Comparison of ENCODE assay signal across 38 cellular contexts in genomic region chr12:113443030-113443539, GRCh38. TPM values are rescaled to one million over a fixed set of nuclear protein-coding genes. Genes with fewer than 3 reads are reported as not detected.
"Had no signal": no experiment of that assay in that cellular context is flagged by ENCODE, and none has a peak within 500 bp of the region (broad histone marks: within the 10 kb centered on the region; RNA-seq: fewer than 3 reads in every experiment).

No MANE protein-coding gene starts in this region.

- H3K27ac Mint-ChIP-seq: activated B cell treated with CpG ODN at 0.5 μM for 24 hours; activated CD4-positive, alpha-beta memory T cell treated with anti-CD3 and anti-CD28 coated beads, Interleukin-2, amount 10 ng/mL, durations not matched to agents 7 days and 5 days; activated CD8-positive, alpha-beta memory T cell treated with anti-CD3 and anti-CD28 coated beads, Interleukin-2, amount 10 ng/mL, durations not matched to agents 7 days and 5 days; activated naive CD8-positive, alpha-beta T cell treated with anti-CD3 and anti-CD28 coated beads for 36 hours had no signal

- H3K4me3 ChIP-seq: colonic mucosa, PC-9, SK-N-MC had no signal

- ATAC-seq: activated CD8-positive, alpha-beta memory T cell treated with anti-CD3 and anti-CD28 coated beads, Interleukin-2, amount 10 ng/mL, durations not matched to agents 7 days and 5 days; Right ventricle myocardium inferior had no signal

- DNase-seq: activated B cell treated with CpG ODN at 0.5 μM for 24 hours; activated CD4-positive, alpha-beta memory T cell treated with anti-CD3 and anti-CD28 coated beads, Interleukin-2, amount 10 ng/mL, durations not matched to agents 7 days and 5 days; activated CD4-positive, alpha-beta T cell treated with anti-CD3 and anti-CD28 coated beads for 4 hours; activated CD4-positive, CD25-positive, alpha-beta regulatory T cell treated with anti-CD3 and anti-CD28 coated beads, Interleukin-2, amount 50 U/mL, for 72 hours; activated CD8-positive, alpha-beta memory T cell treated with anti-CD3 and anti-CD28 coated beads for 24 hours; activated CD8-positive, alpha-beta memory T cell treated with anti-CD3 and anti-CD28 coated beads, Interleukin-2, amount 10 ng/mL, durations not matched to agents 7 days and 5 days; activated CD8-positive, alpha-beta memory T cell treated with anti-CD3 and anti-CD28 coated beads, Interleukin-2, amount 50 U/mL, for 48 hours; activated effector memory CD4-positive, alpha-beta T cell treated with Interleukin-2 at 50 U/mL for 16 hours; activated naive CD4-positive, alpha-beta T cell; activated naive CD4-positive, alpha-beta T cell treated with anti-CD3 and anti-CD28 coated beads, Interleukin-2, amount 50 U/mL, for 16 hours; activated naive CD8-positive, alpha-beta T cell treated with anti-CD3 and anti-CD28 coated beads for 36 hours; activated T-cell treated with anti-CD3 and anti-CD28 coated beads, Interleukin-2, amount 50 U/mL, for 48 hours; amniotic stem cell; aorta; brain microvascular endothelial cell; central memory CD4-positive, alpha-beta T cell; colonic mucosa; MM.1S; MV-4-11; NCI-H1092; NCI-H1436 treated with DMSO at 0.1 percent for 48 hours; NCI-H1694 treated with DMSO at 0.1 percent for 48 hours; NCI-H2029; NCI-H510A; NCI-H526; NCI-H748 treated with DMSO at 0.1 percent for 48 hours; PC-9; SIG-M5; T1000 had no signal

- H3K27ac ChIP-seq: brain microvascular endothelial cell, colonic mucosa, PC-9, RWPE1, SK-N-MC had no signal

- FAIRE-seq: RCC 7860 had no signal

- H3K4me2 ChIP-seq: PC-9 had no signal

- H3K9me3 ChIP-seq: colonic mucosa had no signal

- H3K27me3 ChIP-seq: colonic mucosa had no signal

- H3K4me3 Mint-ChIP-seq: activated B cell treated with CpG ODN at 0.5 μM for 24 hours; activated CD4-positive, alpha-beta memory T cell treated with anti-CD3 and anti-CD28 coated beads, Interleukin-2, amount 10 ng/mL, durations not matched to agents 7 days and 5 days; activated CD8-positive, alpha-beta memory T cell treated with anti-CD3 and anti-CD28 coated beads, Interleukin-2, amount 10 ng/mL, durations not matched to agents 7 days and 5 days; activated naive CD8-positive, alpha-beta T cell treated with anti-CD3 and anti-CD28 coated beads for 36 hours had no signal

- H3K36me3 Mint-ChIP-seq: activated CD8-positive, alpha-beta memory T cell treated with anti-CD3 and anti-CD28 coated beads, Interleukin-2, amount 10 ng/mL, durations not matched to agents 7 days and 5 days; activated naive CD8-positive, alpha-beta T cell treated with anti-CD3 and anti-CD28 coated beads for 36 hours had no signal

- H3K36me3 ChIP-seq: brain microvascular endothelial cell, colonic mucosa had no signal

- H2AFZ ChIP-seq: PC-9 had no signal

- H3K4me1 ChIP-seq: colonic mucosa had no signal

- H3K4me1 Mint-ChIP-seq: activated B cell treated with CpG ODN at 0.5 μM for 24 hours; activated CD4-positive, alpha-beta memory T cell treated with anti-CD3 and anti-CD28 coated beads, Interleukin-2, amount 10 ng/mL, durations not matched to agents 7 days and 5 days; activated naive CD8-positive, alpha-beta T cell treated with anti-CD3 and anti-CD28 coated beads for 36 hours had no signal

RNA-seq across cellular contexts. Expression of gene SDSL, which starts 20.9 kb away (rescaled TPM):
- total RNA-seq: activated CD4-positive, alpha-beta memory T cell treated with anti-CD3 and anti-CD28 coated beads, Interleukin-2, amount 10 ng/mL, durations not matched to agents 7 days and 5 days; OCI-LY7 had no signal

RNA-seq across cellular contexts. Expression of gene LHX5, which starts 28.6 kb away (rescaled TPM):
- total RNA-seq: activated B cell treated with CpG ODN at 0.5 μM for 24 hours; activated CD4-positive, alpha-beta memory T cell treated with anti-CD3 and anti-CD28 coated beads, Interleukin-2, amount 10 ng/mL, durations not matched to agents 7 days and 5 days; activated CD8-positive, alpha-beta memory T cell treated with anti-CD3 and anti-CD28 coated beads, Interleukin-2, amount 10 ng/mL, durations not matched to agents 7 days and 5 days; activated naive CD8-positive, alpha-beta T cell treated with anti-CD3 and anti-CD28 coated beads for 36 hours; aorta; colonic mucosa; LHCN-M2; OCI-LY7; Right ventricle myocardium inferior; T-helper 1 cell treated with Interleukin-12 subunit alpha and Interleukin-12 subunit beta and Interleukin-4 antibody, amounts not matched to agents 30 ng/mL and 1 ng/mL, for 36 hours; T-helper 2 cell treated with Interferon-gamma antibody and Interleukin-4, amounts not matched to agents 100 ng/mL and 5 ng/mL, for 36 hours had no signal
- polyA plus RNA-seq: aorta had no signal

RNA-seq across cellular contexts. Expression of gene SDS, which starts 39.4 kb away (rescaled TPM):
- total RNA-seq: activated B cell treated with CpG ODN at 0.5 μM for 24 hours; activated CD4-positive, alpha-beta memory T cell treated with anti-CD3 and anti-CD28 coated beads, Interleukin-2, amount 10 ng/mL, durations not matched to agents 7 days and 5 days; activated CD8-positive, alpha-beta memory T cell treated with anti-CD3 and anti-CD28 coated beads, Interleukin-2, amount 10 ng/mL, durations not matched to agents 7 days and 5 days; activated naive CD8-positive, alpha-beta T cell treated with anti-CD3 and anti-CD28 coated beads for 36 hours; cerebellum; LHCN-M2; OCI-LY7; PC-9; Right ventricle myocardium inferior; T-helper 1 cell treated with Interleukin-12 subunit alpha and Interleukin-12 subunit beta and Interleukin-4 antibody, amounts not matched to agents 30 ng/mL and 1 ng/mL, for 36 hours; T-helper 2 cell treated with Interferon-gamma antibody and Interleukin-4, amounts not matched to agents 100 ng/mL and 5 ng/mL, for 36 hours had no signal
